In genomic region chr6:90062667-90063066, GRCh38 we compare ENCODE assay signal across 23 cellular contexts.
"Had no signal": no experiment of that assay in that cellular context is flagged by ENCODE, and none has a peak within 500 bp of the region (broad histone marks: within the 10 kb centered on the region; RNA-seq: fewer than 3 reads in every experiment).

No MANE protein-coding gene starts in this region.

- H3K27me3 ChIP-seq: brain microvascular endothelial cell, esophagus squamous epithelium, hepatocyte, ovary had no signal

- H3K4me3 Mint-ChIP-seq: activated CD4-positive, alpha-beta T cell treated with anti-CD3 and anti-CD28 coated beads, Interleukin-2, amount 10 ng/mL, durations not matched to agents 24 days and 14 days; activated CD8-positive, alpha-beta T cell treated with anti-CD3 and anti-CD28 coated beads for 36 hours; activated naive CD4-positive, alpha-beta T cell treated with anti-CD3 and anti-CD28 coated beads for 36 hours; activated T-cell treated with anti-CD3 and anti-CD28 coated beads, Interleukin-2, amount 50 U/mL, for 4 hours; dendritic cell treated with granulocyte-macrophage colony-stimulating factor and Interleukin-4, amounts not matched to agents 40 ng/mL and 50 ng/mL, for 4 days; stimulated activated memory B cell treated with anti-CD40 and anti-IgM and Interleukin-4, amounts not matched to agents 10 μg/mL and 1 μg/mL and 100 μg/mL, for 72 hours had no signal

- H3K27ac Mint-ChIP-seq: activated CD4-positive, alpha-beta T cell treated with anti-CD3 and anti-CD28 coated beads, Interleukin-2, amount 10 ng/mL, durations not matched to agents 24 days and 14 days; dendritic cell treated with granulocyte-macrophage colony-stimulating factor and Interleukin-4, amounts not matched to agents 40 ng/mL and 50 ng/mL, for 4 days; stimulated activated memory B cell treated with anti-CD40 and anti-IgM and Interleukin-4, amounts not matched to agents 10 μg/mL and 1 μg/mL and 100 μg/mL, for 72 hours had no signal

- H3K4me2 ChIP-seq: hepatocyte had no signal

- H3K9me3 ChIP-seq: esophagus squamous epithelium, ovary had no signal

- H3K27ac ChIP-seq: brain microvascular endothelial cell, esophagus squamous epithelium, hepatocyte, left ventricle myocardium inferior, ovary had no signal

- H3K9me3 Mint-ChIP-seq: activated T-cell treated with anti-CD3 and anti-CD28 coated beads, Interleukin-2, amount 50 U/mL, for 4 hours; dendritic cell treated with granulocyte-macrophage colony-stimulating factor and Interleukin-4, amounts not matched to agents 40 ng/mL and 50 ng/mL, for 4 days; stimulated activated memory B cell treated with anti-CD40 and anti-IgM and Interleukin-4, amounts not matched to agents 10 μg/mL and 1 μg/mL and 100 μg/mL, for 72 hours had no signal

- H3K79me2 ChIP-seq: hepatocyte had no signal

- H2AFZ ChIP-seq: hepatocyte had no signal

- H3K36me3 ChIP-seq: brain microvascular endothelial cell, esophagus squamous epithelium, left ventricle myocardium inferior, ovary had no signal

- H3K27me3 Mint-ChIP-seq: activated CD4-positive, alpha-beta T cell treated with anti-CD3 and anti-CD28 coated beads, Interleukin-2, amount 10 ng/mL, durations not matched to agents 24 days and 14 days; activated CD8-positive, alpha-beta T cell treated with anti-CD3 and anti-CD28 coated beads for 36 hours; dendritic cell treated with granulocyte-macrophage colony-stimulating factor and Interleukin-4, amounts not matched to agents 40 ng/mL and 50 ng/mL, for 4 days; naive thymus-derived CD8-positive, alpha-beta T cell; stimulated activated memory B cell treated with anti-CD40 and anti-IgM and Interleukin-4, amounts not matched to agents 10 μg/mL and 1 μg/mL and 100 μg/mL, for 72 hours had no signal

- H3K4me1 ChIP-seq: left ventricle myocardium inferior had no signal

- ATAC-seq: activated CD8-positive, alpha-beta T cell treated with anti-CD3 and anti-CD28 coated beads for 36 hours; activated T-cell treated with anti-CD3 and anti-CD28 coated beads, Interleukin-2, amount 50 U/mL, for 4 hours; naive thymus-derived CD8-positive, alpha-beta T cell; sciatic nerve; SK-N-SH treated with all-trans-retinoic acid at 6 μM for 48 hours; stimulated activated memory B cell treated with anti-CD40 and anti-IgM and Interleukin-4, amounts not matched to agents 10 μg/mL and 1 μg/mL and 100 μg/mL, for 72 hours had no signal

- H3K4me3 ChIP-seq: esophagus squamous epithelium, hepatocyte, left ventricle myocardium inferior, ovary had no signal

- DNase-seq: activated CD4-positive, alpha-beta T cell treated with anti-CD3 and anti-CD28 coated beads, Interleukin-2, amount 10 ng/mL, durations not matched to agents 24 days and 14 days; activated CD8-positive, alpha-beta memory T cell treated with anti-CD3 and anti-CD28 coated beads, Interleukin-2, amount 50 U/mL, for 4 hours; activated CD8-positive, alpha-beta T cell treated with anti-CD3 and anti-CD28 coated beads for 36 hours; activated naive CD4-positive, alpha-beta T cell treated with anti-CD3 and anti-CD28 coated beads for 36 hours; activated T-cell treated with anti-CD3 and anti-CD28 coated beads, Interleukin-2, amount 50 U/mL, for 4 hours; anterior cingulate cortex; brain microvascular endothelial cell; cerebellar nuclear complex; effector CD8-positive, alpha-beta T cell; esophagus squamous epithelium; kidney; left ventricle myocardium inferior; mesendoderm; naive thymus-derived CD8-positive, alpha-beta T cell; ovary; stimulated activated CD4-positive, alpha-beta T cell treated with anti-CD3 and anti-CD28 coated beads, Interleukin-4, amount 100 ng/mL, for 4 hours; T-helper 1 cell; T1000 had no signal
